In the genomic region with DNA sequence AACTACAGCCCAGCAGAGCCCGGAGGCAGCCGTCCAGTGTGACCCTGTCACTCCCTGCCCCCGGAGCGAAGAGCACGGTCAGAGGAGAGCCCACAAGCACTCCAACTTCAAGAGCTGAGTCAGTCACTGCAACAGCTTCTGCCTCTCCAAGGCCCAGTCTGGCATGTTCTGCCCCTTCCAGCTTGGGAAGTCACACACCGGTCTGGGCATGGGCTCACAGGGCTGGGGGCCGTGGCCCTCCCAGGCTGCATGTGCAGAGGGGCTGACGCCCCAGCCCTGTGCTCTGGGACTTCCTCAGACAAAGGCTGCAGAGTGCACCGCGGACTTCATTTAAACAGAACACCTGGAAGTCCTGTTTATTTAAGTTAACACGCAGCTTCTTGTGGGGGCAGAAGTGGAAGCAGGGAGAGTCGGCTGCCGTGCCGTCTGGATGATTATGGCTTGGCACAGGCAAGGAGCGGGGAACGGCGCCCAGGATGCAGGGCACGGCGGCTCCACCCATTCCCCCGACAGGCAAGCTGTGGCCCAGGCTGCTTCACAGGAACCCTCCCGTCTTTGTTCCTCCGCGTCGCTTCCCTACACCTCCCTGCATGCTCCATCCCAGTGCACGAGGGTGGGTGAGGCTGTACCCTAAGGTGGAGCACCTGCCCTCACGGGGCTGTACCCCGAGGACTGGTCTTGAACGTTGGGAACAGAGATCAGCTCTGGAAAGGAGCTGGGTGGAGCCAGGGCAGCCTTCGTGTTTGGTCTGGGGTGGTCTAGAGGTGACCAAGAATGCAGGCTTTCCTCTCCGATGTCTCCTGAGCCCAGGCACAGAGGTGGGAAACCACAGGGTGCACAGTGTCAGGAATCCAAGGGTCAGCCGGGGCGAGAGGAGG, we compare ENCODE assay signal across 1 cellular context.
TF ChIP-seq lines count a peak whose summit lies in the region.

No MANE protein-coding gene starts in this region.

TF ChIP-seq in WTC11, 78 proteins besides CTCF, POLR2A, EP300 and RAD21:
- TF ChIP-seq SMAD3 (CRISPR knock-in tag; IDR thresholded peaks at IDR 0.05; ENCODE audit: borderline replicate concordance) (no peak), IRF2 (CRISPR knock-in tag; IDR thresholded peaks at IDR 0.05; ENCODE audit: borderline replicate concordance, low read depth) (no peak), USF2 (CRISPR knock-in tag; IDR thresholded peaks at IDR 0.05) (no peak), CREB1 (CRISPR knock-in tag; IDR thresholded peaks at IDR 0.05) (no peak), ZNF671 (CRISPR knock-in tag; IDR thresholded peaks at IDR 0.05) (no peak), JUN (CRISPR knock-in tag; IDR thresholded peaks at IDR 0.05) (no peak), CBFB (CRISPR knock-in tag; IDR thresholded peaks at IDR 0.05; ENCODE audit: low read depth) (no peak), NFYB (CRISPR knock-in tag; conservative IDR thresholded peaks at IDR 0.05; ENCODE audit: low read depth) (no peak), NR1H2 (CRISPR knock-in tag; IDR thresholded peaks at IDR 0.05) (no peak), OVOL2 (CRISPR knock-in tag; IDR thresholded peaks at IDR 0.05; ENCODE audit: borderline replicate concordance) (no peak), GTF2I (CRISPR knock-in tag; conservative IDR thresholded peaks at IDR 0.05) (no peak), SMAD4 (CRISPR knock-in tag; IDR thresholded peaks at IDR 0.05) (no peak), ZSCAN18 (CRISPR knock-in tag; IDR thresholded peaks at IDR 0.05) (no peak), CDX4 (CRISPR knock-in tag; IDR thresholded peaks at IDR 0.05; ENCODE audit: borderline replicate concordance) (no peak), ZNF512 (CRISPR knock-in tag; IDR thresholded peaks at IDR 0.05; ENCODE audit: borderline replicate concordance) (no peak)
- TF ChIP-seq, protein P1, sequence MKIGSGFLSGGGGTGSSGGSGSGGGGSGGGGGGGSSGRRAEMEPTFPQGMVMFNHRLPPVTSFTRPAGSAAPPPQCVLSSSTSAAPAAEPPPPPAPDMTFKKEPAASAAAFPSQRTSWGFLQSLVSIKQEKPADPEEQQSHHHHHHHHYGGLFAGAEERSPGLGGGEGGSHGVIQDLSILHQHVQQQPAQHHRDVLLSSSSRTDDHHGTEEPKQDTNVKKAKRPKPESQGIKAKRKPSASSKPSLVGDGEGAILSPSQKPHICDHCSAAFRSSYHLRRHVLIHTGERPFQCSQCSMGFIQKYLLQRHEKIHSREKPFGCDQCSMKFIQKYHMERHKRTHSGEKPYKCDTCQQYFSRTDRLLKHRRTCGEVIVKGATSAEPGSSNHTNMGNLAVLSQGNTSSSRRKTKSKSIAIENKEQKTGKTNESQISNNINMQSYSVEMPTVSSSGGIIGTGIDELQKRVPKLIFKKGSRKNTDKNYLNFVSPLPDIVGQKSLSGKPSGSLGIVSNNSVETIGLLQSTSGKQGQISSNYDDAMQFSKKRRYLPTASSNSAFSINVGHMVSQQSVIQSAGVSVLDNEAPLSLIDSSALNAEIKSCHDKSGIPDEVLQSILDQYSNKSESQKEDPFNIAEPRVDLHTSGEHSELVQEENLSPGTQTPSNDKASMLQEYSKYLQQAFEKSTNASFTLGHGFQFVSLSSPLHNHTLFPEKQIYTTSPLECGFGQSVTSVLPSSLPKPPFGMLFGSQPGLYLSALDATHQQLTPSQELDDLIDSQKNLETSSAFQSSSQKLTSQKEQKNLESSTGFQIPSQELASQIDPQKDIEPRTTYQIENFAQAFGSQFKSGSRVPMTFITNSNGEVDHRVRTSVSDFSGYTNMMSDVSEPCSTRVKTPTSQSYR (CRISPR knock-in tag; IDR thresholded peaks at IDR 0.05), result no peak
- TF ChIP-seq, protein P2, sequence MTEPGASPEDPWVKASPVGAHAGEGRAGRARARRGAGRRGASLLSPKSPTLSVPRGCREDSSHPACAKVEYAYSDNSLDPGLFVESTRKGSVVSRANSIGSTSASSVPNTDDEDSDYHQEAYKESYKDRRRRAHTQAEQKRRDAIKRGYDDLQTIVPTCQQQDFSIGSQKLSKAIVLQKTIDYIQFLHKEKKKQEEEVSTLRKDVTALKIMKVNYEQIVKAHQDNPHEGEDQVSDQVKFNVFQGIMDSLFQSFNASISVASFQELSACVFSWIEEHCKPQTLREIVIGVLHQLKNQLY (CRISPR knock-in tag; IDR thresholded peaks at IDR 0.05), result no peak
- TF ChIP-seq, protein P3, sequence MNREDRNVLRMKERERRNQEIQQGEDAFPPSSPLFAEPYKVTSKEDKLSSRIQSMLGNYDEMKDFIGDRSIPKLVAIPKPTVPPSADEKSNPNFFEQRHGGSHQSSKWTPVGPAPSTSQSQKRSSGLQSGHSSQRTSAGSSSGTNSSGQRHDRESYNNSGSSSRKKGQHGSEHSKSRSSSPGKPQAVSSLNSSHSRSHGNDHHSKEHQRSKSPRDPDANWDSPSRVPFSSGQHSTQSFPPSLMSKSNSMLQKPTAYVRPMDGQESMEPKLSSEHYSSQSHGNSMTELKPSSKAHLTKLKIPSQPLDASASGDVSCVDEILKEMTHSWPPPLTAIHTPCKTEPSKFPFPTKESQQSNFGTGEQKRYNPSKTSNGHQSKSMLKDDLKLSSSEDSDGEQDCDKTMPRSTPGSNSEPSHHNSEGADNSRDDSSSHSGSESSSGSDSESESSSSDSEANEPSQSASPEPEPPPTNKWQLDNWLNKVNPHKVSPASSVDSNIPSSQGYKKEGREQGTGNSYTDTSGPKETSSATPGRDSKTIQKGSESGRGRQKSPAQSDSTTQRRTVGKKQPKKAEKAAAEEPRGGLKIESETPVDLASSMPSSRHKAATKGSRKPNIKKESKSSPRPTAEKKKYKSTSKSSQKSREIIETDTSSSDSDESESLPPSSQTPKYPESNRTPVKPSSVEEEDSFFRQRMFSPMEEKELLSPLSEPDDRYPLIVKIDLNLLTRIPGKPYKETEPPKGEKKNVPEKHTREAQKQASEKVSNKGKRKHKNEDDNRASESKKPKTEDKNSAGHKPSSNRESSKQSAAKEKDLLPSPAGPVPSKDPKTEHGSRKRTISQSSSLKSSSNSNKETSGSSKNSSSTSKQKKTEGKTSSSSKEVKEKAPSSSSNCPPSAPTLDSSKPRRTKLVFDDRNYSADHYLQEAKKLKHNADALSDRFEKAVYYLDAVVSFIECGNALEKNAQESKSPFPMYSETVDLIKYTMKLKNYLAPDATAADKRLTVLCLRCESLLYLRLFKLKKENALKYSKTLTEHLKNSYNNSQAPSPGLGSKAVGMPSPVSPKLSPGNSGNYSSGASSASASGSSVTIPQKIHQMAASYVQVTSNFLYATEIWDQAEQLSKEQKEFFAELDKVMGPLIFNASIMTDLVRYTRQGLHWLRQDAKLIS (CRISPR knock-in tag; IDR thresholded peaks at IDR 0.05; ENCODE audit: borderline replicate concordance), result no peak
- TF ChIP-seq, protein P4, sequence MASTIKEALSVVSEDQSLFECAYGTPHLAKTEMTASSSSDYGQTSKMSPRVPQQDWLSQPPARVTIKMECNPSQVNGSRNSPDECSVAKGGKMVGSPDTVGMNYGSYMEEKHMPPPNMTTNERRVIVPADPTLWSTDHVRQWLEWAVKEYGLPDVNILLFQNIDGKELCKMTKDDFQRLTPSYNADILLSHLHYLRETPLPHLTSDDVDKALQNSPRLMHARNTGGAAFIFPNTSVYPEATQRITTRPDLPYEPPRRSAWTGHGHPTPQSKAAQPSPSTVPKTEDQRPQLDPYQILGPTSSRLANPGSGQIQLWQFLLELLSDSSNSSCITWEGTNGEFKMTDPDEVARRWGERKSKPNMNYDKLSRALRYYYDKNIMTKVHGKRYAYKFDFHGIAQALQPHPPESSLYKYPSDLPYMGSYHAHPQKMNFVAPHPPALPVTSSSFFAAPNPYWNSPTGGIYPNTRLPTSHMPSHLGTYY (CRISPR knock-in tag; IDR thresholded peaks at IDR 0.05), result no peak
- TF ChIP-seq, protein P5, sequence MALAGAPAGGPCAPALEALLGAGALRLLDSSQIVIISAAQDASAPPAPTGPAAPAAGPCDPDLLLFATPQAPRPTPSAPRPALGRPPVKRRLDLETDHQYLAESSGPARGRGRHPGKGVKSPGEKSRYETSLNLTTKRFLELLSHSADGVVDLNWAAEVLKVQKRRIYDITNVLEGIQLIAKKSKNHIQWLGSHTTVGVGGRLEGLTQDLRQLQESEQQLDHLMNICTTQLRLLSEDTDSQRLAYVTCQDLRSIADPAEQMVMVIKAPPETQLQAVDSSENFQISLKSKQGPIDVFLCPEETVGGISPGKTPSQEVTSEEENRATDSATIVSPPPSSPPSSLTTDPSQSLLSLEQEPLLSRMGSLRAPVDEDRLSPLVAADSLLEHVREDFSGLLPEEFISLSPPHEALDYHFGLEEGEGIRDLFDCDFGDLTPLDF (CRISPR knock-in tag; IDR thresholded peaks at IDR 0.05), result no peak
TF ChIP-seq in WTC11: peak in this region for 0.
